Comparison of ENCODE assay signal across 1 cellular context in genomic region chr4:121686265-121686664, GRCh38.
TF ChIP-seq lines count a peak whose summit lies in the region.

No MANE protein-coding gene starts in this region.

TF ChIP-seq in IMR-90, 13 proteins besides CTCF, POLR2A, EP300 and RAD21:
- TF ChIP-seq FOS (IDR thresholded peaks at IDR 0.05; ENCODE audit: low read depth, low read length): no peak
